ENCODE assay signal across 25 cellular contexts in the genomic region with DNA sequence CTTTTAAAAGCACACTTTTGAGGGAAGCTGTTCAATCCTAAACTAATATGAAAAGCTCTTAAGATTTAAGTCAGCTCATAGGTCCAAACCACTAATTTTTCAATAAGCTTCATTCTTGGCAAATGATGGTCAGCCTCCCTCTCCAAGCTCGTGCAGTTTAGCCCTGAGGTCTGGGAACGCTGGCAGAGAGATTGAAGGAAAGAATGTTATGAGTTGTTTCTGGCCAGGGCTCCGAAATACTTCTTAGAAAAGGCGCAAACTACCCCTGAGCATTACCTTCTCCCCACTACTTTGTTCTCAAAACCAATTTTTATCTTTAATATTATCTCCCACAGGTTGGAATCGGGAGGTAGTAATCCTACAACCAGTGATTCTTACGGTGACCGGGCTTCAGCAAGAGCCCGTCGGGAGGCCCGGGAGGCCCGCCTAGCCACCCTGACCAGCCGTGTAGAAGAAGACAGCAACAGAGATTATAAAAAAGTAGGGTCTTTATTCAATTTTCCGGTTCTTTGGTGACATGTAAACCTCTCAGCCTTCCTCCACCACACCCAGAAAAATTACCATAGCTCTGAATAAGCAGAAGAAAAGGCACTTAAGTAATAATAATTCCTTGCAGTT.
DNase-seq lines count a peak whose midpoint lies in the region; ATAC-seq and TF ChIP-seq lines count a peak whose summit lies in the region.
"Had no signal": no experiment of that assay in that cellular context is flagged by ENCODE, and none has a peak within 500 bp of the region (broad histone marks: within the 10 kb centered on the region; RNA-seq: fewer than 3 reads in every experiment).

No MANE protein-coding gene starts in this region.

- no peak overlapping the region for H3K56ac ChIP-seq in H9 (ENCODE audit: insufficient read length, low read depth, low read length)

- 0 out of 3 replicates have a peak, but pooled peaks have one; percentile 8 for TF ChIP-seq CTCF in H9 (conservative IDR thresholded peaks at IDR 0.05)
- no peak for TF ChIP-seq CTCF in chondrocyte (IDR thresholded peaks at IDR 0.05)
- no peak for TF ChIP-seq CTCF in thoracic aorta (IDR thresholded peaks at IDR 0.05)

- H3K23me2 ChIP-seq in H9 (ENCODE audit: insufficient read length, low read depth, low read length, poor library complexity, severe bottlenecking) = no peaks in the 10 kb centered on the region

- H3K36me3 ChIP-seq in muscle layer of colon (ENCODE audit: insufficient read depth, low read length) (peaks cover 58% of the 10 kb centered on the region), thoracic aorta (peaks cover 28% of the 10 kb centered on the region)
- H3K36me3 ChIP-seq: brain microvascular endothelial cell had no signal

- no peak overlapping the region for H3T11ph ChIP-seq in H9 (ENCODE audit: low read length)

- H3K9me3 Mint-ChIP-seq in H9 (no peaks in the 10 kb centered on the region), chondrocyte (ENCODE audit: low read depth) (no peaks in the 10 kb centered on the region)
- H3K9me3 Mint-ChIP-seq in T-helper 2 cell treated with Interferon-gamma antibody and Interleukin-4, amounts not matched to agents 5 μg/mL and 100 μg/mL, for 36 hours = no peaks in the 10 kb centered on the region
- H3K9me3 Mint-ChIP-seq: activated naive CD4-positive, alpha-beta T cell treated with anti-CD3 and anti-CD28 coated beads, Interleukin-2, amount 50 U/mL, for 24 hours; CD4-positive, alpha-beta T cell; dendritic cell treated with granulocyte-macrophage colony-stimulating factor and Interleukin-4, amounts not matched to agents 40 ng/mL and 50 ng/mL, for 4 days; naive B cell; stimulated activated naive CD8-positive, alpha-beta T cell treated with anti-CD3 and anti-CD28 coated beads, Interleukin-15, amount 100 ng/mL, for 72 hours had no signal

- H3K79me2 ChIP-seq in H9 (ENCODE audit: insufficient read depth, low read length) = no peaks in the 10 kb centered on the region

- H3K27me3 Mint-ChIP-seq in H9 (ENCODE audit: low read depth) = no peaks in the 10 kb centered on the region
- H3K27me3 Mint-ChIP-seq in chondrocyte (ENCODE audit: low read depth) = no peaks in the 10 kb centered on the region
- peaks cover 2% of the 10 kb centered on the region for H3K27me3 Mint-ChIP-seq in T-helper 2 cell treated with Interferon-gamma antibody and Interleukin-4, amounts not matched to agents 5 μg/mL and 100 μg/mL, for 36 hours (ENCODE audit: low read depth)
- H3K27me3 Mint-ChIP-seq: activated naive CD4-positive, alpha-beta T cell treated with anti-CD3 and anti-CD28 coated beads, Interleukin-2, amount 50 U/mL, for 24 hours; CD4-positive, alpha-beta T cell; stimulated activated naive CD8-positive, alpha-beta T cell treated with anti-CD3 and anti-CD28 coated beads, Interleukin-15, amount 100 ng/mL, for 72 hours had no signal

- H3K14ac ChIP-seq in H9 (ENCODE audit: insufficient read depth, low read length) = no peak overlapping the region

- H4K5ac ChIP-seq in H9 (ENCODE audit: insufficient read length, low read depth, low read length) = no peak overlapping the region

- H4K20me1 ChIP-seq in H9 (ENCODE audit: control insufficient read depth, insufficient read depth, insufficient read length) = no peaks in the 10 kb centered on the region

- no peak overlapping the region for H2BK120ac ChIP-seq in H9 (ENCODE audit: low read depth, low read length, poor library complexity, severe bottlenecking)

- no peak overlapping the region for H2BK20ac ChIP-seq in H9 (ENCODE audit: low read depth, low read length, poor library complexity, severe bottlenecking)

- H2BK12ac ChIP-seq in H9 (ENCODE audit: insufficient read length, low read depth, low read length) = no peak overlapping the region

- H3K27ac ChIP-seq in H9 (ENCODE audit: insufficient read length, low read depth, low read length) = no peak overlapping the region
- peak overlapping the region; percentile 80 for H3K27ac ChIP-seq in muscle layer of colon (ENCODE audit: low read depth, low read length)
- H3K27ac ChIP-seq in thoracic aorta = peak overlapping the region; percentile 57 to 73
- H3K27ac ChIP-seq: brain microvascular endothelial cell had no signal

- WGBS in H9 (ENCODE audit: extremely low coverage, insufficient read length, low lambda C conversion rate) = no CpG with 5 or more reads among the region's 13 CpGs

- H2BK5ac ChIP-seq in H9 (ENCODE audit: insufficient read length, low read length) = no peak overlapping the region

- H3K4ac ChIP-seq in H9 (ENCODE audit: low read depth, low read length) = no peak overlapping the region

- no peak overlapping the region for H3K4me2 ChIP-seq in H9 (ENCODE audit: insufficient read depth, insufficient read length, low read length)

- DNase-seq in H9 (no peak), chondrocyte (ENCODE audit: low spot score) (no peak), thoracic aorta (ENCODE audit: low spot score) (no peak), HuH-7.5 (ENCODE audit: low spot score) (no peak)
- DNase-seq in T-helper 2 cell treated with Interferon-gamma antibody and Interleukin-4, amounts not matched to agents 5 μg/mL and 100 μg/mL, for 36 hours (ENCODE audit: low spot score) = no peak
- DNase-seq: activated CD4-positive, alpha-beta T cell treated with anti-CD3 and anti-CD28 coated beads for 1 hour; activated T-cell treated with anti-CD3 and anti-CD28 coated beads, Interleukin-2, amount 50 U/mL, for 48 hours; brain microvascular endothelial cell; CD4-positive, alpha-beta T cell; foreskin melanocyte; GF-D8; GOT3; hypothalamus; IMR-90; islet precursor cell; naive B cell; NCI-H146; NCI-H69; small intestine; stimulated activated CD4-positive, alpha-beta T cell treated with anti-CD3 and anti-CD28 coated beads, Interleukin-4, amount 100 ng/mL, for 1 hour; stimulated activated naive CD8-positive, alpha-beta T cell treated with anti-CD3 and anti-CD28 coated beads, Interleukin-15, amount 100 ng/mL, for 72 hours had no signal

- H3K27ac Mint-ChIP-seq in H9 = no peak overlapping the region
- H3K27ac Mint-ChIP-seq in chondrocyte (ENCODE audit: unreplicated experiment) = peak overlapping the region; percentile 63
- H3K27ac Mint-ChIP-seq in T-helper 2 cell treated with Interferon-gamma antibody and Interleukin-4, amounts not matched to agents 5 μg/mL and 100 μg/mL, for 36 hours = no peak overlapping the region
- H3K27ac Mint-ChIP-seq: activated naive CD4-positive, alpha-beta T cell treated with anti-CD3 and anti-CD28 coated beads, Interleukin-2, amount 50 U/mL, for 24 hours; CD4-positive, alpha-beta T cell; dendritic cell treated with granulocyte-macrophage colony-stimulating factor and Interleukin-4, amounts not matched to agents 40 ng/mL and 50 ng/mL, for 4 days had no signal

- H3K27me3 ChIP-seq in H9 (ENCODE audit: insufficient read depth, low read length) (no peaks in the 10 kb centered on the region), muscle layer of colon (ENCODE audit: control insufficient read depth in 1 of 2, insufficient read depth in 2 of 2, low read length in 2 of 2) (no peaks in the 10 kb centered on the region), thoracic aorta (replicated peaks; ENCODE audit: insufficient read depth) (no peaks in the 10 kb centered on the region)
- H3K27me3 ChIP-seq: brain microvascular endothelial cell had no signal

- H3K4me3 Mint-ChIP-seq in H9 (no peak overlapping the region), chondrocyte (ENCODE audit: unreplicated experiment) (no peak overlapping the region)
- H3K4me3 Mint-ChIP-seq in T-helper 2 cell treated with Interferon-gamma antibody and Interleukin-4, amounts not matched to agents 5 μg/mL and 100 μg/mL, for 36 hours = no peak overlapping the region
- H3K4me3 Mint-ChIP-seq: activated naive CD4-positive, alpha-beta T cell treated with anti-CD3 and anti-CD28 coated beads, Interleukin-2, amount 50 U/mL, for 24 hours; CD4-positive, alpha-beta T cell; dendritic cell treated with granulocyte-macrophage colony-stimulating factor and Interleukin-4, amounts not matched to agents 40 ng/mL and 50 ng/mL, for 4 days; naive B cell; stimulated activated naive CD8-positive, alpha-beta T cell treated with anti-CD3 and anti-CD28 coated beads, Interleukin-15, amount 100 ng/mL, for 72 hours had no signal

- H3K23ac ChIP-seq in H9 (ENCODE audit: insufficient read length, low read depth, low read length) = no peak overlapping the region

- H4K8ac ChIP-seq in H9 (replicated peaks; ENCODE audit: insufficient read length, low read depth, low read length) = no peak overlapping the region

- H3K4me3 ChIP-seq in muscle layer of colon (ENCODE audit: low read depth in 1 of 2, low read length in 2 of 2) (peak overlapping the region in 1 of 2 donors; percentile 16), thoracic aorta (peak overlapping the region; percentile 36)

- no peak overlapping the region for H2BK15ac ChIP-seq in H9 (ENCODE audit: low read depth, low read length)

- H3K4me1 ChIP-seq in H9 (ENCODE audit: insufficient read depth, low read length) = peaks cover 10% of the 10 kb centered on the region; the same call in 1 of the 2 replicates
- peaks cover 73% of the 10 kb centered on the region for H3K4me1 ChIP-seq in muscle layer of colon (ENCODE audit: insufficient read depth, low read length)
- H3K4me1 ChIP-seq in thoracic aorta (ENCODE audit: control insufficient read depth in 1 of 2, low read depth in 2 of 2) = peaks cover 72 to 96% of the 10 kb centered on the region in 2 donors

- no peaks in the 10 kb centered on the region for H3K79me1 ChIP-seq in H9 (ENCODE audit: insufficient read depth, low read depth, low read length, poor library complexity, severe bottlenecking)

- H3K4me1 Mint-ChIP-seq in H9 (peaks cover 39 to 47% of the 10 kb centered on the region in 2 experiments), chondrocyte (ENCODE audit: low read depth) (peaks cover 44% of the 10 kb centered on the region)
- H3K4me1 Mint-ChIP-seq in T-helper 2 cell treated with Interferon-gamma antibody and Interleukin-4, amounts not matched to agents 5 μg/mL and 100 μg/mL, for 36 hours (ENCODE audit: low read depth) = peaks cover 17% of the 10 kb centered on the region
- H3K4me1 Mint-ChIP-seq: activated naive CD4-positive, alpha-beta T cell treated with anti-CD3 and anti-CD28 coated beads, Interleukin-2, amount 50 U/mL, for 24 hours had no signal

- no peak for ATAC-seq in thoracic aorta (ENCODE audit: insufficient number of reproducible peaks, low FRiP score, low read depth)
- no peak for ATAC-seq in GM21737 (IDR thresholded peaks at IDR 0.05; ENCODE audit: unreplicated experiment)
- ATAC-seq: stimulated activated naive CD8-positive, alpha-beta T cell treated with anti-CD3 and anti-CD28 coated beads, Interleukin-15, amount 100 ng/mL, for 72 hours had no signal

- no peak overlapping the region for H4K91ac ChIP-seq in H9 (ENCODE audit: insufficient read length, low read depth, low read length)

- H3K9ac ChIP-seq in H9 (ENCODE audit: extremely low read depth, insufficient read length, low read length) (no peak overlapping the region), muscle layer of colon (ENCODE audit: low read length) (peak overlapping the region; percentile 37)

- no peak overlapping the region for H2AK5ac ChIP-seq in H9 (ENCODE audit: insufficient read length, low read length)

- H3K36me3 Mint-ChIP-seq in H9 (ENCODE audit: insufficient read depth in 1 of 3, low read depth in 3 of 3) (no peaks in the 10 kb centered on the region; a peak in 1 of 7 replicates), chondrocyte (ENCODE audit: low read depth) (peaks cover 5% of the 10 kb centered on the region)
- no peaks in the 10 kb centered on the region for H3K36me3 Mint-ChIP-seq in T-helper 2 cell treated with Interferon-gamma antibody and Interleukin-4, amounts not matched to agents 5 μg/mL and 100 μg/mL, for 36 hours (ENCODE audit: low read depth)

- no peaks in the 10 kb centered on the region for H3K9me3 ChIP-seq in H9 (ENCODE audit: control insufficient read depth, low read depth, low read length)
- H3K9me3 ChIP-seq in muscle layer of colon (ENCODE audit: low read length) = no peaks in the 10 kb centered on the region
- no peaks in the 10 kb centered on the region for H3K9me3 ChIP-seq in thoracic aorta

- no peak overlapping the region for H3K18ac ChIP-seq in H9 (ENCODE audit: insufficient read length, low read depth, low read length)

- H2AFZ ChIP-seq in H9 (ENCODE audit: low read length) = no peak overlapping the region
